ENCODE assay signal across 8 cellular contexts in genomic region chr7:12211054-12212050, GRCh38. TPM values are rescaled to one million over a fixed set of nuclear protein-coding genes. Genes with fewer than 3 reads are reported as not detected.
DNase-seq lines count a peak whose midpoint lies in the region; ATAC-seq and TF ChIP-seq lines count a peak whose summit lies in the region.

TSS of gene TMEM106B (plus strand) at chr7:12211294. CDS start at chr7:12214811, 3,517 bp downstream.

- H3K27me3 ChIP-seq in GM23338 (ENCODE audit: insufficient read depth): peaks cover 14% of the 10 kb centered on the region

- H3F3A ChIP-seq in GM23338 (replicated peaks; ENCODE audit: low read depth): 0 out of 2 replicates have a peak, but pooled peaks cover 5% of the 10 kb centered on the region

- H4K20me1 ChIP-seq in GM23338 (replicated peaks; ENCODE audit: insufficient read depth): no peaks in the 10 kb centered on the region

- H3K27me3 Mint-ChIP-seq in GM23338 (ENCODE audit: insufficient read depth, low read depth, poor library complexity) (peaks cover 6% of the 10 kb centered on the region), natural killer cell (ENCODE audit: low read depth in 2 of 2) (peaks cover 15 to 33% of the 10 kb centered on the region in 2 donors)

- DNase-seq in EL (peak; percentile 94), GM23338 (ENCODE audit: low spot score) (peak; percentile 97), LHCN-M2 (ENCODE audit: low read depth) (peak; percentile 95), RPMI7951 (ENCODE audit: low read depth) (peak; percentile 93), fibroblast of peridontal ligament (ENCODE audit: extremely low read depth) (peak; percentile 91), natural killer cell (peak; percentile 93)
- peak; percentile 97 for DNase-seq in activated T-helper 9 cell treated with anti-CD3 and anti-CD28 coated beads, Interleukin-2, amount 50 U/mL, for 16 hours (ENCODE audit: low read depth)
- peak; percentile 96 for DNase-seq in stimulated activated naive CD4-positive, alpha-beta T cell treated with Interleukin-2 at 50 U/mL for 16 hours (lab: John Stamatoyannopoulos, UW)

- H3K4me1 Mint-ChIP-seq in GM23338 (peaks cover 14% of the 10 kb centered on the region), natural killer cell (peaks cover 22 to 34% of the 10 kb centered on the region in 2 donors)

- H3K4me3 Mint-ChIP-seq in GM23338: peak within 1 kb of the TSS; percentile 84
- H3K4me3 Mint-ChIP-seq in natural killer cell: peak within 1 kb of the TSS; percentile 98

- H3K4me3 ChIP-seq in GM23338: peak within 1 kb of the TSS; percentile 74

- H3K36me3 ChIP-seq in GM23338 (ENCODE audit: insufficient read depth): no peaks in the 10 kb centered on the region

- no peaks in the 10 kb centered on the region for H3K9me2 ChIP-seq in GM23338 (ENCODE audit: insufficient read depth)

- ATAC-seq in GM23338 (peak; percentile 92), natural killer cell (peak; percentile 89 to 97 (median 89))

- peaks cover 22% of the 10 kb centered on the region for H3K79me2 ChIP-seq in GM23338 (replicated peaks; ENCODE audit: insufficient read depth)

- H3K4me2 ChIP-seq in GM23338: peak within 1 kb of the TSS; percentile 97

- H3K9me3 Mint-ChIP-seq in GM23338 (no peaks in the 10 kb centered on the region), natural killer cell (no peaks in the 10 kb centered on the region)

- TF ChIP-seq CTCF in GM23338 (conservative IDR thresholded peaks at IDR 0.05; ENCODE audit: low read depth in 2 of 2): peak in 1 of 2 experiments; percentile 50; a peak in 3 of 4 replicates
- no peak for TF ChIP-seq CTCF in natural killer cell (IDR thresholded peaks at IDR 0.05)

- intact Hi-C loops in natural killer cell (cut with micrococcal nuclease): loop anchor here (1.0 to 5.0 kb wide), 2 partner anchors 46 to 476 kb away; partner anchors contain the start of gene ARL4A

- H3K27ac Mint-ChIP-seq in GM23338: peak within 1 kb of the TSS; percentile 97
- peak within 1 kb of the TSS; percentile 97 to 98 for H3K27ac Mint-ChIP-seq in natural killer cell

- H3K27ac ChIP-seq in GM23338 (ENCODE audit: low read depth): peak within 1 kb of the TSS; percentile 90

- peaks cover 10% of the 10 kb centered on the region for H3K4me1 ChIP-seq in GM23338 (ENCODE audit: insufficient read depth)

- H3K36me3 Mint-ChIP-seq in GM23338 (ENCODE audit: low read depth): no peaks in the 10 kb centered on the region; the same call in 1 of the 3 replicates
- H3K36me3 Mint-ChIP-seq in natural killer cell: no peaks in the 10 kb centered on the region

- peak within 1 kb of the TSS; percentile 97 for H2AFZ ChIP-seq in GM23338

TF ChIP-seq in GM23338, 12 proteins besides CTCF, POLR2A, EP300 and RAD21:
- TF ChIP-seq ETS1 (IDR thresholded peaks at IDR 0.05): peak; percentile 53; the same call in 1 of the 2 replicates
- peak; percentile 86; the same call in 1 of the 2 replicates for TF ChIP-seq POLR2AphosphoS5 (IDR thresholded peaks at IDR 0.05; ENCODE audit: low read depth)
- no peak for TF ChIP-seq ZNF331 (CRISPR knock-in tag; IDR thresholded peaks at IDR 0.05; ENCODE audit: low read depth)
- TF ChIP-seq JUNB (IDR thresholded peaks at IDR 0.05; ENCODE audit: unreplicated experiment): no peak
- no peak for TF ChIP-seq STAT1 (IDR thresholded peaks at IDR 0.05; ENCODE audit: unreplicated experiment)
- TF ChIP-seq CREB1 (CRISPR knock-in tag; IDR thresholded peaks at IDR 0.05; ENCODE audit: low read depth): peak; percentile 90

RNA-seq across cellular contexts. Expression of gene TMEM106B, which starts in this region (rescaled TPM):
- 36.1 and 42.8 TPM in 2 replicates for total RNA-seq in GM23338 (2014; rRNA removed; shearing (Covaris generic))
- polyA plus RNA-seq in GM23338 (2016; fragmentation: Nextera tagmentation; extraction: Ambion mirVana): 20.1 and 21.1 TPM in 2 replicates
- total RNA-seq in LHCN-M2 (2014; rRNA removed): 76.8 and 94.6 TPM in 2 replicates
- polyA plus RNA-seq in LHCN-M2 (2012): 13.9 TPM
- total RNA-seq in RPMI7951 (2014; rRNA removed; shearing (Covaris generic)): 58.1 and 69.6 TPM in 2 replicates
- total RNA-seq in natural killer cell: 10 to 100 TPM; 18.6 to 28.5 (median 20.4) TPM

Comparison
In these comparisons a context has a peak if more than half of its experiments do, and no peak if none do; other contexts are left out.
1. Peak in every context shown above with its lines: DNase-seq, ATAC-seq, H3K4me3 ChIP-seq and H3K27ac ChIP-seq.